Comparison of ENCODE assay signal across 1 cellular context in the genomic region with DNA sequence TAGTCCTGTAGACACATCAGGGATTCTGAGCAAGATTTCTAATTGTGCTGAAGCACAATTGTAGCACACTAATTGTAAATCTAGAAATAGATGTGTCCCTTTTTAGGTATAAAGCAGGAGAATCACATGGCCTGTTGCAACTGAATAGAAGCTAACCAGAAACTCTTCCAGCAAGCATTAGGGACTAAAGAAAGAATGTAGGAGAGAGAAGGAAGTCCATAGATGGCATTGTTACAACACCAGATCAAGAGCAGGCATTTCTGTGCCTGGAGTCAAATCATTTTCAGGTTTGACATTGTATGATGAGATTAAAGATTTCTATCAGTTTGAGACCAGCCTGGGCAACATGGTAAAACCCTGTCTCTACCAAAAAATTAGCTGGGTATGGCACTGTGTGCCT.
TF ChIP-seq lines count a peak whose summit lies in the region.

No MANE protein-coding gene starts in this region.

TF ChIP-seq in WTC11, 78 proteins besides CTCF, POLR2A, EP300 and RAD21 (continued from another document):
- TF ChIP-seq, protein P1, sequence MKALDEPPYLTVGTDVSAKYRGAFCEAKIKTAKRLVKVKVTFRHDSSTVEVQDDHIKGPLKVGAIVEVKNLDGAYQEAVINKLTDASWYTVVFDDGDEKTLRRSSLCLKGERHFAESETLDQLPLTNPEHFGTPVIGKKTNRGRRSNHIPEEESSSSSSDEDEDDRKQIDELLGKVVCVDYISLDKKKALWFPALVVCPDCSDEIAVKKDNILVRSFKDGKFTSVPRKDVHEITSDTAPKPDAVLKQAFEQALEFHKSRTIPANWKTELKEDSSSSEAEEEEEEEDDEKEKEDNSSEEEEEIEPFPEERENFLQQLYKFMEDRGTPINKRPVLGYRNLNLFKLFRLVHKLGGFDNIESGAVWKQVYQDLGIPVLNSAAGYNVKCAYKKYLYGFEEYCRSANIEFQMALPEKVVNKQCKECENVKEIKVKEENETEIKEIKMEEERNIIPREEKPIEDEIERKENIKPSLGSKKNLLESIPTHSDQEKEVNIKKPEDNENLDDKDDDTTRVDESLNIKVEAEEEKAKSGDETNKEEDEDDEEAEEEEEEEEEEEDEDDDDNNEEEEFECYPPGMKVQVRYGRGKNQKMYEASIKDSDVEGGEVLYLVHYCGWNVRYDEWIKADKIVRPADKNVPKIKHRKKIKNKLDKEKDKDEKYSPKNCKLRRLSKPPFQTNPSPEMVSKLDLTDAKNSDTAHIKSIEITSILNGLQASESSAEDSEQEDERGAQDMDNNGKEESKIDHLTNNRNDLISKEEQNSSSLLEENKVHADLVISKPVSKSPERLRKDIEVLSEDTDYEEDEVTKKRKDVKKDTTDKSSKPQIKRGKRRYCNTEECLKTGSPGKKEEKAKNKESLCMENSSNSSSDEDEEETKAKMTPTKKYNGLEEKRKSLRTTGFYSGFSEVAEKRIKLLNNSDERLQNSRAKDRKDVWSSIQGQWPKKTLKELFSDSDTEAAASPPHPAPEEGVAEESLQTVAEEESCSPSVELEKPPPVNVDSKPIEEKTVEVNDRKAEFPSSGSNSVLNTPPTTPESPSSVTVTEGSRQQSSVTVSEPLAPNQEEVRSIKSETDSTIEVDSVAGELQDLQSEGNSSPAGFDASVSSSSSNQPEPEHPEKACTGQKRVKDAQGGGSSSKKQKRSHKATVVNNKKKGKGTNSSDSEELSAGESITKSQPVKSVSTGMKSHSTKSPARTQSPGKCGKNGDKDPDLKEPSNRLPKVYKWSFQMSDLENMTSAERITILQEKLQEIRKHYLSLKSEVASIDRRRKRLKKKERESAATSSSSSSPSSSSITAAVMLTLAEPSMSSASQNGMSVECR (CRISPR knock-in tag; IDR thresholded peaks at IDR 0.05; ENCODE audit: borderline replicate concordance) = no peak
- TF ChIP-seq PRRX2 (CRISPR knock-in tag; IDR thresholded peaks at IDR 0.05) (no peak), IRF2 (CRISPR knock-in tag; IDR thresholded peaks at IDR 0.05; ENCODE audit: borderline replicate concordance, low read depth) (no peak), TEAD1 (CRISPR knock-in tag; IDR thresholded peaks at IDR 0.05) (no peak)
- TF ChIP-seq, protein P2, sequence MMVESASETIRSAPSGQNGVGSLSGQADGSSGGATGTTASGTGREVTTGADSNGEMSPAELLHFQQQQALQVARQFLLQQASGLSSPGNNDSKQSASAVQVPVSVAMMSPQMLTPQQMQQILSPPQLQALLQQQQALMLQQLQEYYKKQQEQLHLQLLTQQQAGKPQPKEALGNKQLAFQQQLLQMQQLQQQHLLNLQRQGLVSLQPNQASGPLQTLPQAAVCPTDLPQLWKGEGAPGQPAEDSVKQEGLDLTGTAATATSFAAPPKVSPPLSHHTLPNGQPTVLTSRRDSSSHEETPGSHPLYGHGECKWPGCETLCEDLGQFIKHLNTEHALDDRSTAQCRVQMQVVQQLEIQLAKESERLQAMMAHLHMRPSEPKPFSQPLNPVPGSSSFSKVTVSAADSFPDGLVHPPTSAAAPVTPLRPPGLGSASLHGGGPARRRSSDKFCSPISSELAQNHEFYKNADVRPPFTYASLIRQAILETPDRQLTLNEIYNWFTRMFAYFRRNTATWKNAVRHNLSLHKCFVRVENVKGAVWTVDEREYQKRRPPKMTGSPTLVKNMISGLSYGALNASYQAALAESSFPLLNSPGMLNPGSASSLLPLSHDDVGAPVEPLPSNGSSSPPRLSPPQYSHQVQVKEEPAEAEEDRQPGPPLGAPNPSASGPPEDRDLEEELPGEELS (CRISPR knock-in tag; IDR thresholded peaks at IDR 0.05) = no peak
